ENCODE assay signal across 8 cellular contexts in genomic region chr16:81181013-81181720, GRCh38. TPM values are rescaled to one million over a fixed set of nuclear protein-coding genes. Genes with fewer than 3 reads are reported as not detected.
DNase-seq lines count a peak whose midpoint lies in the region; ATAC-seq, FAIRE-seq and TF ChIP-seq lines count a peak whose summit lies in the region.

No MANE protein-coding gene starts in this region.

- no peak for ATAC-seq in GM21367 (IDR thresholded peaks at IDR 0.05; ENCODE audit: unreplicated experiment)

- H3K27me3 Mint-ChIP-seq in activated T-helper 1 cell treated with anti-CD3 and anti-CD28 coated beads, Interleukin-12 subunit alpha, Interleukin-12 subunit beta, Interleukin-2, Interleukin-4 antibody, amounts not matched to agents 30 ng/mL and 10 ng/mL and 1 ng/mL, durations not matched to agents 14 hours and 24 hours and 36 hours (ENCODE audit: insufficient read depth) = peaks cover 4% of the 10 kb centered on the region
- H3K27me3 Mint-ChIP-seq in activated naive CD4-positive, alpha-beta T cell treated with anti-CD3 and anti-CD28 coated beads for 36 hours (ENCODE audit: low read depth) = no peaks in the 10 kb centered on the region

- no peaks in the 10 kb centered on the region for H3K9me3 Mint-ChIP-seq in activated T-helper 1 cell treated with anti-CD3 and anti-CD28 coated beads, Interleukin-12 subunit alpha, Interleukin-12 subunit beta, Interleukin-2, Interleukin-4 antibody, amounts not matched to agents 30 ng/mL and 10 ng/mL and 1 ng/mL, durations not matched to agents 14 hours and 24 hours and 36 hours
- no peaks in the 10 kb centered on the region for H3K9me3 Mint-ChIP-seq in activated naive CD4-positive, alpha-beta T cell treated with anti-CD3 and anti-CD28 coated beads for 36 hours

- CTCF ChIA-PET in activated naive CD4-positive, alpha-beta T cell treated with anti-CD3 and anti-CD28 coated beads for 36 hours (lab: Charles Lee) = no interaction called here

- H3K36me3 ChIP-seq in H7 (replicated peaks; ENCODE audit: control insufficient read depth, insufficient read depth, low read length) = no peaks in the 10 kb centered on the region; the same call in 1 of the 2 replicates

- intact Hi-C loops in activated T-helper 1 cell treated with anti-CD3 and anti-CD28 coated beads, Interleukin-12 subunit alpha, Interleukin-12 subunit beta, Interleukin-2, Interleukin-4 antibody, amounts not matched to agents 30 ng/mL and 10 ng/mL and 1 ng/mL, durations not matched to agents 14 hours and 24 hours and 36 hours (cut with micrococcal nuclease) = no loop called here
- intact Hi-C loops in activated naive CD4-positive, alpha-beta T cell treated with anti-CD3 and anti-CD28 coated beads for 36 hours (cut with micrococcal nuclease) = no loop called here

- no peaks in the 10 kb centered on the region for H3K4me1 Mint-ChIP-seq in activated T-helper 1 cell treated with anti-CD3 and anti-CD28 coated beads, Interleukin-12 subunit alpha, Interleukin-12 subunit beta, Interleukin-2, Interleukin-4 antibody, amounts not matched to agents 30 ng/mL and 10 ng/mL and 1 ng/mL, durations not matched to agents 14 hours and 24 hours and 36 hours (ENCODE audit: low read depth)
- no peaks in the 10 kb centered on the region for H3K4me1 Mint-ChIP-seq in activated naive CD4-positive, alpha-beta T cell treated with anti-CD3 and anti-CD28 coated beads for 36 hours (ENCODE audit: low read depth)

- H3K27ac Mint-ChIP-seq in activated T-helper 1 cell treated with anti-CD3 and anti-CD28 coated beads, Interleukin-12 subunit alpha, Interleukin-12 subunit beta, Interleukin-2, Interleukin-4 antibody, amounts not matched to agents 30 ng/mL and 10 ng/mL and 1 ng/mL, durations not matched to agents 14 hours and 24 hours and 36 hours = no peak overlapping the region
- no peak overlapping the region for H3K27ac Mint-ChIP-seq in activated naive CD4-positive, alpha-beta T cell treated with anti-CD3 and anti-CD28 coated beads for 36 hours

- H3K36me3 Mint-ChIP-seq in activated T-helper 1 cell treated with anti-CD3 and anti-CD28 coated beads, Interleukin-12 subunit alpha, Interleukin-12 subunit beta, Interleukin-2, Interleukin-4 antibody, amounts not matched to agents 30 ng/mL and 10 ng/mL and 1 ng/mL, durations not matched to agents 14 hours and 24 hours and 36 hours (ENCODE audit: low read depth) = no peaks in the 10 kb centered on the region
- no peaks in the 10 kb centered on the region for H3K36me3 Mint-ChIP-seq in activated naive CD4-positive, alpha-beta T cell treated with anti-CD3 and anti-CD28 coated beads for 36 hours (ENCODE audit: low read depth)

- no peak overlapping the region for H3K4me3 Mint-ChIP-seq in activated T-helper 1 cell treated with anti-CD3 and anti-CD28 coated beads, Interleukin-12 subunit alpha, Interleukin-12 subunit beta, Interleukin-2, Interleukin-4 antibody, amounts not matched to agents 30 ng/mL and 10 ng/mL and 1 ng/mL, durations not matched to agents 14 hours and 24 hours and 36 hours
- no peak overlapping the region for H3K4me3 Mint-ChIP-seq in activated naive CD4-positive, alpha-beta T cell treated with anti-CD3 and anti-CD28 coated beads for 36 hours

- FAIRE-seq in RCC 7860 (lab: Jason Lieb, UNC) = peak; percentile 90

- DNase-seq in H7 (peak; percentile 89), RCC 7860 (ENCODE audit: low spot score) (peak; percentile 90), fibroblast of the aortic adventitia (ENCODE audit: low read depth) (peak; percentile 97), non-pigmented ciliary epithelial cell (ENCODE audit: low read depth) (peak; percentile 92)
- DNase-seq in activated T-helper 1 cell treated with anti-CD3 and anti-CD28 coated beads, Interleukin-12 subunit alpha, Interleukin-12 subunit beta, Interleukin-2, Interleukin-4 antibody, amounts not matched to agents 30 ng/mL and 10 ng/mL and 1 ng/mL, durations not matched to agents 14 hours and 24 hours and 36 hours (ENCODE audit: low spot score) = no peak
- DNase-seq in activated naive CD4-positive, alpha-beta T cell treated with anti-CD3 and anti-CD28 coated beads for 36 hours = no peak
- DNase-seq in activated CD4-positive, alpha-beta T cell treated with anti-CD3 and anti-CD28 coated beads for 1 hour = no peak

- TF ChIP-seq CTCF in fibroblast of the aortic adventitia (IDR thresholded peaks at IDR 0.05; ENCODE audit: insufficient read depth, low read length) = no peak

- no peak overlapping the region for H3K4me3 ChIP-seq in H7 (ENCODE audit: insufficient read depth, low read depth, low read length)
- peak overlapping the region; percentile 38 for H3K4me3 ChIP-seq in fibroblast of the aortic adventitia (ENCODE audit: low read depth, low read length)

- no peaks in the 10 kb centered on the region for H3K27me3 ChIP-seq in H7 (ENCODE audit: control insufficient read depth, insufficient read depth, low read length)

RNA-seq across cellular contexts. Expression of gene BCO1, which starts 57.3 kb away (rescaled TPM):
- 0.10 and 0.63 TPM in 2 replicates for total RNA-seq in H7 (2014; rRNA removed; shearing (Covaris generic))
- not detected in 2 replicates for total RNA-seq in fibroblast of the aortic adventitia (ENCODE audit: low replicate concordance)
- not detected in 2 replicates for total RNA-seq in activated T-helper 1 cell treated with anti-CD3 and anti-CD28 coated beads, Interleukin-12 subunit alpha, Interleukin-12 subunit beta, Interleukin-2, Interleukin-4 antibody, amounts not matched to agents 30 ng/mL and 10 ng/mL and 1 ng/mL, durations not matched to agents 14 hours and 24 hours and 36 hours
- total RNA-seq in activated naive CD4-positive, alpha-beta T cell treated with anti-CD3 and anti-CD28 coated beads for 36 hours = not detected

Comparison
In these comparisons a context has a peak if more than half of its experiments do, and no peak if none do; other contexts are left out.
1. DNase-seq: peak in H7 (single experiment), RCC 7860 (single experiment), fibroblast of the aortic adventitia (single experiment) and non-pigmented ciliary epithelial cell (single experiment); none in activated T-helper 1 cell treated with anti-CD3 and anti-CD28 coated beads, Interleukin-12 subunit alpha, Interleukin-12 subunit beta, Interleukin-2, Interleukin-4 antibody, amounts not matched to agents 30 ng/mL and 10 ng/mL and 1 ng/mL, durations not matched to agents 14 hours and 24 hours and 36 hours (single experiment), activated naive CD4-positive, alpha-beta T cell treated with anti-CD3 and anti-CD28 coated beads for 36 hours (single experiment) and activated CD4-positive, alpha-beta T cell treated with anti-CD3 and anti-CD28 coated beads for 1 hour (single experiment).